Comparison of ENCODE assay signal across 11 cellular contexts in genomic region chr6:3997144-3997770, GRCh38.
DNase-seq lines count a peak whose midpoint lies in the region; TF ChIP-seq lines count a peak whose summit lies in the region.
"Had no signal": no experiment of that assay in that cellular context is flagged by ENCODE, and none has a peak within 500 bp of the region (broad histone marks: within the 10 kb centered on the region; RNA-seq: fewer than 3 reads in every experiment).

No MANE protein-coding gene starts in this region.

- no peak overlapping the region for H3K4me3 Mint-ChIP-seq in immature natural killer cell

- peaks cover 25% of the 10 kb centered on the region for H3K79me2 ChIP-seq in osteoblast (ENCODE audit: insufficient read depth, low read length)

- H3K36me3 ChIP-seq in osteoblast (ENCODE audit: insufficient read depth, low read length) = no peaks in the 10 kb centered on the region

- DNase-seq in GM03348 (ENCODE audit: low spot score) (peak; percentile 68), fibroblast of peridontal ligament (ENCODE audit: extremely low read depth) (peak; percentile 92), osteoblast (ENCODE audit: insufficient read length, low spot score, missing footprints) (peak; percentile 79), NCI-H2029 treated with DMSO at 0.1 percent for 48 hours (lab: John Stamatoyannopoulos, UW) (no peak), NCI-H2227 (lab: John Stamatoyannopoulos, UW; ENCODE audit: unreplicated experiment) (no peak), immature natural killer cell (no peak)
- no peak for DNase-seq in activated effector memory CD4-positive, alpha-beta T cell treated with anti-CD3 and anti-CD28 coated beads, Interleukin-2, amount 50 U/mL, for 16 hours
- DNase-seq: DMS153; effector CD8-positive, alpha-beta T cell; stimulated activated naive CD4-positive, alpha-beta T cell had no signal

- H4K20me1 ChIP-seq in osteoblast (ENCODE audit: insufficient read depth, low read length) = peaks cover 4% of the 10 kb centered on the region

- no peaks in the 10 kb centered on the region for H3K9me3 ChIP-seq in osteoblast (ENCODE audit: low read depth, low read length)

- peak overlapping the region; percentile 23; the same call in 1 of the 2 replicates for H3K4me3 ChIP-seq in WI38 (ENCODE audit: low read depth, low read length)
- peak overlapping the region; percentile 2 for H3K4me3 ChIP-seq in osteoblast (ENCODE audit: insufficient read depth, low read length)

- H3K4me1 ChIP-seq in osteoblast (ENCODE audit: insufficient read depth, low read length) = peaks cover 16% of the 10 kb centered on the region

- peak overlapping the region; percentile 53 for H3K27ac ChIP-seq in osteoblast (ENCODE audit: low read depth, low read length)

- H3K4me1 Mint-ChIP-seq in immature natural killer cell = peaks cover 0 to 17% of the 10 kb centered on the region in 2 donors

- H3K27me3 ChIP-seq in osteoblast (ENCODE audit: insufficient read depth, low read length) = no peaks in the 10 kb centered on the region

- no peaks in the 10 kb centered on the region for H3K9me3 Mint-ChIP-seq in immature natural killer cell

- TF ChIP-seq CTCF in WI38 (IDR thresholded peaks at IDR 0.05; ENCODE audit: low read depth, low read length) = no peak
- TF ChIP-seq CTCF in osteoblast (IDR thresholded peaks at IDR 0.05; ENCODE audit: extremely low read depth, low read depth, low read length) = no peak

- no peak overlapping the region for H3K27ac Mint-ChIP-seq in immature natural killer cell

- H2AFZ ChIP-seq in osteoblast (ENCODE audit: low read length) = no peak overlapping the region

- H3K36me3 Mint-ChIP-seq in immature natural killer cell = no peaks in the 10 kb centered on the region

- no peaks in the 10 kb centered on the region for H3K27me3 Mint-ChIP-seq in immature natural killer cell (ENCODE audit: low read depth in 3 of 3)

- H3K4me2 ChIP-seq in osteoblast (ENCODE audit: insufficient read depth, low read length) = peak overlapping the region; percentile 35

Comparison
In these comparisons a context has a peak if more than half of its experiments do, and no peak if none do; other contexts are left out.
1. DNase-seq: peak in GM03348 (single experiment), fibroblast of peridontal ligament (single experiment) and osteoblast (single experiment); none in NCI-H2029 treated with DMSO at 0.1 percent for 48 hours (single experiment), NCI-H2227 (single experiment), immature natural killer cell (0 of 3) and activated effector memory CD4-positive, alpha-beta T cell treated with anti-CD3 and anti-CD28 coated beads, Interleukin-2, amount 50 U/mL, for 16 hours (single experiment).